ENCODE assay signal across 8 cellular contexts in genomic region chr12:93677195-93678064, GRCh38. TPM values are rescaled to one million over a fixed set of nuclear protein-coding genes. Genes with fewer than 3 reads are reported as not detected.
A peak's percentile ranks its signal among the peaks of the same experiment; 100 is the strongest.
DNase-seq lines count a peak whose midpoint lies in the region; ATAC-seq and TF ChIP-seq lines count a peak whose summit lies in the region.

Gene CRADD (plus strand): TSS chr12:93677375.

- peaks cover 11% of the 10 kb centered on the region for H3K36me3 Mint-ChIP-seq in activated T-cell treated with anti-CD3 and anti-CD28 coated beads, Interleukin-2, amount 50 U/mL, for 4 hours (ENCODE audit: insufficient read depth)

- 0% methylated on average over 41 of the region's 41 CpGs for WGBS in esophagus, 2 donors

- peak; percentile 91 for ATAC-seq in GM21717 (IDR thresholded peaks at IDR 0.05; ENCODE audit: unreplicated experiment)
- peak; percentile 94 to 96 for ATAC-seq in activated T-cell treated with anti-CD3 and anti-CD28 coated beads, Interleukin-2, amount 50 U/mL, for 4 hours

- peak within 1 kb of the TSS; percentile 99 for H3K9ac ChIP-seq in mucosa of stomach (ENCODE audit: low read length)

- peaks cover 11% of the 10 kb centered on the region for H3K27me3 Mint-ChIP-seq in activated T-cell treated with anti-CD3 and anti-CD28 coated beads, Interleukin-2, amount 50 U/mL, for 4 hours (ENCODE audit: low read depth)

- H3K36me3 ChIP-seq in esophagus (ENCODE audit: control insufficient read depth in 2 of 2, insufficient read depth in 2 of 2, low read length in 1 of 2) (no peaks in the 10 kb centered on the region), mucosa of stomach (ENCODE audit: control insufficient read depth, insufficient read depth, low read length) (no peaks in the 10 kb centered on the region)

- peak within 1 kb of the TSS; percentile 96 to 99 for H3K27ac ChIP-seq in esophagus (ENCODE audit: low read depth in 2 of 2, low read length in 1 of 2)

- H3K4me3 Mint-ChIP-seq in activated T-cell treated with anti-CD3 and anti-CD28 coated beads, Interleukin-2, amount 50 U/mL, for 4 hours = peak within 1 kb of the TSS; percentile 93

- H3K9me3 ChIP-seq in esophagus (ENCODE audit: control insufficient read depth in 2 of 2, insufficient read depth in 1 of 2, low read depth in 1 of 2, low read length in 1 of 2) = no peaks in the 10 kb centered on the region
- no peaks in the 10 kb centered on the region for H3K9me3 ChIP-seq in mucosa of stomach (ENCODE audit: control insufficient read depth, low read length)

- peaks cover 25% of the 10 kb centered on the region for H3K4me1 Mint-ChIP-seq in activated T-cell treated with anti-CD3 and anti-CD28 coated beads, Interleukin-2, amount 50 U/mL, for 4 hours (ENCODE audit: low read depth)

- H3K4me1 ChIP-seq in esophagus (ENCODE audit: control insufficient read depth in 2 of 2, insufficient read depth in 2 of 2, low read length in 1 of 2) (no peaks in the 10 kb centered on the region), mucosa of stomach (ENCODE audit: control insufficient read depth, insufficient read depth, low read length) (peaks cover 12% of the 10 kb centered on the region)

- DNase-seq in DMS53 (lab: John Stamatoyannopoulos, UW) (peak; percentile 99), KBM-7 (peak; percentile 96)
- DNase-seq in activated T-cell treated with anti-CD3 and anti-CD28 coated beads, Interleukin-2, amount 50 U/mL, for 4 hours = peak; percentile 75
- DNase-seq in stimulated activated CD8-positive, alpha-beta memory T cell treated with anti-CD3 and anti-CD28 coated beads, Interleukin-7, amount 100 ng/mL, for 1 hour (ENCODE audit: low read depth in 2 of 2) = peak; percentile 63

- in situ Hi-C loops in KBM-7 (cut with MboI; ENCODE audit: low pct_unique_long_range_greater_than_20kb, low sequenced_read_pairs) = no loop called here

- H3K27me3 ChIP-seq in esophagus (ENCODE audit: control insufficient read depth in 1 of 2, insufficient read depth in 2 of 2, low read length in 2 of 2) (no peaks in the 10 kb centered on the region), mucosa of stomach (ENCODE audit: control insufficient read depth, insufficient read depth, low read length) (no peaks in the 10 kb centered on the region)

- H3K9me3 Mint-ChIP-seq in activated T-cell treated with anti-CD3 and anti-CD28 coated beads, Interleukin-2, amount 50 U/mL, for 4 hours = no peaks in the 10 kb centered on the region

- H3K4me3 ChIP-seq in esophagus (ENCODE audit: low read depth in 1 of 2, low read length in 2 of 2) (peak within 1 kb of the TSS; percentile 70 to 71), mucosa of stomach (ENCODE audit: low read length) (peak within 1 kb of the TSS; percentile 93)

TF ChIP-seq in PFSK-1, 5 proteins besides CTCF, POLR2A, EP300 and RAD21:
- TF ChIP-seq SIN3A (IDR thresholded peaks at IDR 0.05; ENCODE audit: borderline replicate concordance, insufficient read depth, low read length) (peak; percentile 71; the same call in 1 of the 2 replicates), FOXP2 (optimal IDR thresholded peaks at IDR 0.05; ENCODE audit: borderline replicate concordance, extremely low read depth, extremely low read length, insufficient read depth) (no peak), REST (IDR thresholded peaks at IDR 0.05; ENCODE audit: insufficient read depth in 1 of 2, low read depth in 2 of 2, low read length in 2 of 2) (no peak), POLR2AphosphoS5 (IDR thresholded peaks at IDR 0.05; ENCODE audit: low read depth, low read length) (peak; percentile 76), TAF1 (IDR thresholded peaks at IDR 0.05; ENCODE audit: borderline replicate concordance, insufficient read depth, low read length) (peak; percentile 91)

RNA-seq across cellular contexts. Expression of gene CRADD, which starts in this region (rescaled TPM):
- 17.9 TPM for polyA plus RNA-seq in PFSK-1 (2012; ENCODE audit: insufficient read length, low read depth)
- total RNA-seq in activated T-cell treated with anti-CD3 and anti-CD28 coated beads, Interleukin-2, amount 50 U/mL, for 4 hours = 1 to 10 TPM; 6.9 to 9.9 (median 8.7) TPM
- 10 to 100 TPM in 1 of 2 donors, 1 to 10 TPM in 1; 4.2 to 12.0 TPM for polyA plus RNA-seq in esophagus

Comparison
In these comparisons a context has a peak if more than half of its experiments do, and no peak if none do; other contexts are left out.
1. Peak in every context shown above with its lines: DNase-seq, ATAC-seq, H3K4me3 ChIP-seq and H3K27ac ChIP-seq.